In genomic region chr1:18001725-18002124, GRCh38 we compare ENCODE assay signal across 26 cellular contexts.
"Had no signal": no experiment of that assay in that cellular context is flagged by ENCODE, and none has a peak within 500 bp of the region (broad histone marks: within the 10 kb centered on the region; RNA-seq: fewer than 3 reads in every experiment).

No MANE protein-coding gene starts in this region.

- H3K4me1 ChIP-seq: ascending aorta had no signal

- ATAC-seq: activated CD8-positive, alpha-beta T cell treated with anti-CD3 and anti-CD28 coated beads, Interleukin-2, amount 10 ng/mL, durations not matched to agents 7 days and 5 days; Right ventricle myocardium inferior had no signal

- H3K4me3 ChIP-seq: ascending aorta, cardiac muscle cell, MG63, PC-9 had no signal

- H3K36me3 ChIP-seq: ascending aorta, cardiac muscle cell, MG63, WERI-Rb-1 had no signal

- H3K27me3 ChIP-seq: ascending aorta, cardiac muscle cell, MG63 had no signal

- H3K27ac ChIP-seq: ascending aorta, cardiac muscle cell, PC-9, RWPE1, WERI-Rb-1 had no signal

- H3K9me3 ChIP-seq: ascending aorta, MG63 had no signal

- DNase-seq: activated CD4-positive, alpha-beta T cell treated with anti-CD3 and anti-CD28 coated beads, Interleukin-2, amount 10 ng/mL, durations not matched to agents 24 days and 14 days; activated CD4-positive, alpha-beta T cell treated with anti-CD3 and anti-CD28 coated beads, Interleukin-2, amount 50 U/mL, for 4 hours; activated CD4-positive, CD25-positive, alpha-beta regulatory T cell; activated CD8-positive, alpha-beta T cell treated with anti-CD3 and anti-CD28 coated beads, Interleukin-2, amount 10 ng/mL, durations not matched to agents 7 days and 5 days; activated gamma-delta T cell; activated naive CD4-positive, alpha-beta T cell treated with Interleukin-2 at 50 U/mL for 16 hours; activated naive CD8-positive, alpha-beta T cell treated with anti-CD3 and anti-CD28 coated beads, Interleukin-2, amount 10 ng/mL, durations not matched to agents 7 days and 5 days; activated T-cell treated with anti-CD3 and anti-CD28 coated beads, Interleukin-2, amount 50 U/mL, for 24 hours; Kasumi-1; KG1; MG63; NCI-H1105; NCI-H1417 treated with DMSO at 0.1 percent for 48 hours; NCI-H2029; NCI-H345; NCI-H510A; NCI-H526; NCI-H748 treated with DMSO at 0.1 percent for 48 hours; PC-9; SW 1271; T1000; WERI-Rb-1 had no signal
